ENCODE assay signal across 11 cellular contexts in genomic region chr15:76342382-76343201, GRCh38. TPM values are rescaled to one million over a fixed set of nuclear protein-coding genes. Genes with fewer than 3 reads are reported as not detected.
DNase-seq lines count a peak whose midpoint lies in the region; ATAC-seq and TF ChIP-seq lines count a peak whose summit lies in the region.
"Had no signal": no experiment of that assay in that cellular context is flagged by ENCODE, and none has a peak within 500 bp of the region (broad histone marks: within the 10 kb centered on the region; RNA-seq: fewer than 3 reads in every experiment).

No MANE protein-coding gene starts in this region.

- peaks cover 0 to 18% of the 10 kb centered on the region in 2 experiments; a peak in 2 of 4 replicates for H3K4me1 ChIP-seq in SK-N-SH (ENCODE audit: control insufficient read depth in 1 of 2, insufficient read depth in 2 of 2, low read depth in 1 of 2, low read length in 1 of 2)
- H3K4me1 ChIP-seq in skeletal muscle tissue (ENCODE audit: control insufficient read depth in 3 of 3, insufficient read depth in 3 of 3, low read length in 3 of 3): peaks cover 36 to 44% (median 37%) of the 10 kb centered on the region in 3 donors

- H4K20me1 ChIP-seq in SK-N-SH (ENCODE audit: insufficient read depth): 0 out of 2 replicates have a peak, but pooled peaks cover 4% of the 10 kb centered on the region

- POLR2A ChIA-PET in SK-N-SH (lab: Yijun Ruan, JAX): no interaction called here

- no peaks in the 10 kb centered on the region for H3K9me3 ChIP-seq in SK-N-SH
- no peaks in the 10 kb centered on the region for H3K9me3 ChIP-seq in skeletal muscle tissue (ENCODE audit: control insufficient read depth in 3 of 3, low read length in 3 of 3)

- CTCF ChIA-PET in SK-N-SH (lab: Yijun Ruan, JAX): interaction anchor here (1.4 to 2.4 kb wide), 2 partner anchors 12 to 26 kb away, joined by 3 to 7 read pairs; no protein-coding TSS in a partner anchor

- peaks cover 44% of the 10 kb centered on the region for H3K27me3 Mint-ChIP-seq in glutamatergic neuron (ENCODE audit: unreplicated experiment)

- H3K4me1 Mint-ChIP-seq in glutamatergic neuron (ENCODE audit: low read depth, unreplicated experiment): peaks cover 26% of the 10 kb centered on the region

- no peak overlapping the region for H3K4me2 ChIP-seq in SK-N-SH

- TF ChIP-seq CTCF in SK-N-SH (IDR thresholded peaks at IDR 0.05) (no peak), glutamatergic neuron (IDR thresholded peaks at IDR 0.05; ENCODE audit: partially characterized antibody, unreplicated experiment) (no peak)

- H3K79me2 ChIP-seq in SK-N-SH (ENCODE audit: insufficient read depth): peaks cover 18% of the 10 kb centered on the region

- peak; percentile 23 for DNase-seq in SK-N-SH
- DNase-seq in NCI-H1417 (lab: John Stamatoyannopoulos, UW): peak in 2 of 3 experiments; percentile 89 to 93
- peak; percentile 63 for DNase-seq in glutamatergic neuron
- DNase-seq in DMS79 treated with DMSO at 0.1 percent for 48 hours (lab: John Stamatoyannopoulos, UW): no peak
- DNase-seq in head of caudate nucleus: no peak
- DNase-seq: caudate nucleus, NCI-H1105 had no signal

- H3K9me3 Mint-ChIP-seq in glutamatergic neuron (ENCODE audit: unreplicated experiment): peaks cover 29% of the 10 kb centered on the region

- H3K4me3 Mint-ChIP-seq in glutamatergic neuron (ENCODE audit: unreplicated experiment): peak overlapping the region; percentile 93

- peaks cover under 1 to 30% of the 10 kb centered on the region in 2 experiments for H3K36me3 ChIP-seq in SK-N-SH (replicated peaks in 1 of 2; ENCODE audit: control insufficient read depth in 1 of 2, insufficient read depth in 2 of 2, low read length in 1 of 2)
- no peaks in the 10 kb centered on the region for H3K36me3 ChIP-seq in skeletal muscle tissue (ENCODE audit: control insufficient read depth in 3 of 3, insufficient read depth in 3 of 3, low read length in 3 of 3)

- H3K27me3 ChIP-seq in SK-N-SH (ENCODE audit: insufficient read depth): no peaks in the 10 kb centered on the region
- H3K27me3 ChIP-seq in skeletal muscle tissue (ENCODE audit: control insufficient read depth in 3 of 3, insufficient read depth in 3 of 3, low read length in 3 of 3): peaks cover 90 to 96% (median 96%) of the 10 kb centered on the region in 3 donors

- WGBS in SK-N-SH (ENCODE audit: low lambda C conversion rate): 98% methylated on average over 46 of the region's 87 CpGs

- no peak overlapping the region for H3K27ac Mint-ChIP-seq in glutamatergic neuron (ENCODE audit: unreplicated experiment)

- H3K9me2 ChIP-seq in SK-N-SH: no peaks in the 10 kb centered on the region

- H3F3A ChIP-seq in SK-N-SH (replicated peaks; ENCODE audit: insufficient read depth): peaks cover under 1% of the 10 kb centered on the region

- H3K4me3 ChIP-seq in SK-N-SH (ENCODE audit: low read depth in 2 of 2, low read length in 1 of 2) (no peak overlapping the region), skeletal muscle tissue (ENCODE audit: low read length in 3 of 3) (peak overlapping the region in 2 of 3 donors; percentile 13 to 14)

- TF ChIP-seq EP300 in SK-N-SH (IDR thresholded peaks at IDR 0.05; ENCODE audit: borderline replicate concordance in 1 of 2, low read depth in 1 of 2, low read length in 1 of 2): no peak

- peaks cover 16% of the 10 kb centered on the region for H3K36me3 Mint-ChIP-seq in glutamatergic neuron (ENCODE audit: unreplicated experiment)

- TF ChIP-seq RAD21 in SK-N-SH (IDR thresholded peaks at IDR 0.05; ENCODE audit: low read length): no peak

- no peak overlapping the region for H3K27ac ChIP-seq in SK-N-SH (ENCODE audit: low read depth in 2 of 2, low read length in 1 of 2)
- H3K27ac ChIP-seq in skeletal muscle tissue (ENCODE audit: low read depth, low read length): no peak overlapping the region

- no peak overlapping the region for H2AFZ ChIP-seq in SK-N-SH (ENCODE audit: low read depth)

- intact Hi-C loops in head of caudate nucleus (cut with DNase I): no loop called here

- no peak overlapping the region for H3K9ac ChIP-seq in SK-N-SH
- no peak overlapping the region for H3K9ac ChIP-seq in skeletal muscle tissue (ENCODE audit: low read depth in 1 of 3, low read length in 3 of 3)

- no peak for ATAC-seq in SK-N-SH treated with all-trans-retinoic acid at 6 μM for 48 hours
- ATAC-seq in GM21723 (IDR thresholded peaks at IDR 0.05; ENCODE audit: unreplicated experiment): no peak

TF ChIP-seq in SK-N-SH, 30 proteins besides CTCF, POLR2A, EP300 and RAD21:
- no peak for TF ChIP-seq MXI1 (IDR thresholded peaks at IDR 0.05; ENCODE audit: low read depth, low read length)
- no peak for TF ChIP-seq NRF1 (IDR thresholded peaks at IDR 0.05; ENCODE audit: low read depth, low read length)
- TF ChIP-seq RFX5 (IDR thresholded peaks at IDR 0.05; ENCODE audit: low read length): no peak
- no peak for TF ChIP-seq JUND (IDR thresholded peaks at IDR 0.05)
- no peak for TF ChIP-seq MEF2A (IDR thresholded peaks at IDR 0.05; ENCODE audit: borderline replicate concordance, low read depth)
- TF ChIP-seq FOXM1 (IDR thresholded peaks at IDR 0.05; ENCODE audit: low read depth): no peak
- TF ChIP-seq EZH2phosphoT487 (IDR thresholded peaks at IDR 0.05; ENCODE audit: borderline replicate concordance, low read depth): no peak
- no peak for TF ChIP-seq ZBTB33 (IDR thresholded peaks at IDR 0.05; ENCODE audit: borderline replicate concordance, low read depth)

TF ChIP-seq in SK-N-SH treated with all-trans-retinoic acid at 6 μM for 48 hours, 23 proteins besides CTCF, POLR2A, EP300 and RAD21:
- TF ChIP-seq ESRRG (CRISPR knock-in tag; IDR thresholded peaks at IDR 0.05) (no peak), PPARA (CRISPR knock-in tag; IDR thresholded peaks at IDR 0.05; ENCODE audit: borderline replicate concordance) (no peak), GLIS3 (CRISPR knock-in tag; IDR thresholded peaks at IDR 0.05) (no peak), POU6F1 (CRISPR knock-in tag; IDR thresholded peaks at IDR 0.05; ENCODE audit: borderline replicate concordance, low read depth) (no peak), TSHZ2 (CRISPR knock-in tag; IDR thresholded peaks at IDR 0.05) (no peak), CREB5 (CRISPR knock-in tag; IDR thresholded peaks at IDR 0.05; ENCODE audit: low read depth) (no peak), ARNTL (CRISPR knock-in tag; IDR thresholded peaks at IDR 0.05; ENCODE audit: borderline replicate concordance, low read depth) (no peak), ZFP3 (CRISPR knock-in tag; IDR thresholded peaks at IDR 0.05) (no peak), TOX (CRISPR knock-in tag; IDR thresholded peaks at IDR 0.05; ENCODE audit: borderline replicate concordance) (no peak)
TF ChIP-seq in SK-N-SH treated with all-trans-retinoic acid at 6 μM for 48 hours: peak in this region for 0.

RNA-seq across cellular contexts. Expression of gene ISL2, which starts 6.0 kb away (rescaled TPM):
- 3.5 and 6.0 TPM in 2 replicates for polyA plus RNA-seq in SK-N-SH (2012; rRNA removed)
- polyA plus RNA-seq in SK-N-SH (2012; cell fraction: cytosol; rRNA removed): 2.2 and 3.2 TPM in 2 replicates
- polyA plus RNA-seq in SK-N-SH (2012; cell fraction: nucleus; rRNA removed): 23.1 and 25.6 TPM in 2 replicates
- 78.7 TPM for total RNA-seq in glutamatergic neuron (ENCODE audit: unreplicated experiment)
- not detected for total RNA-seq in skeletal muscle tissue
- total RNA-seq: posterior vena cava had no signal

RNA-seq across cellular contexts. Expression of gene ETFA, which starts 31.3 kb away (rescaled TPM):
- polyA plus RNA-seq in SK-N-SH (2012; rRNA removed): 122 and 164 TPM in 2 replicates
- polyA plus RNA-seq in SK-N-SH (2012; cell fraction: cytosol; rRNA removed): 172 and 191 TPM in 2 replicates
- polyA plus RNA-seq in SK-N-SH (2012; cell fraction: nucleus; rRNA removed): 45.2 and 94.3 TPM in 2 replicates
- total RNA-seq in glutamatergic neuron (ENCODE audit: unreplicated experiment): 144 TPM
- 129 TPM for total RNA-seq in skeletal muscle tissue

Comparison
In these comparisons a context has a peak if more than half of its experiments do, and no peak if none do; other contexts are left out.
1. DNase-seq: peak in SK-N-SH (single experiment), NCI-H1417 (2 of 3) and glutamatergic neuron (single experiment); none in DMS79 treated with DMSO at 0.1 percent for 48 hours (single experiment) and head of caudate nucleus (0 of 42).
2. H3K4me3 ChIP-seq: peak in skeletal muscle tissue (2 of 3); none in SK-N-SH (0 of 2).
3. RNA of gene ISL2, which starts 6.0 kb away (total RNA-seq): 78.7 TPM in glutamatergic neuron (single experiment); not detected in skeletal muscle tissue (single experiment); every median in the first group is over 10 times any median in the second.